ENCODE assay signal across 8 cellular contexts in genomic region chr15:40398413-40398873, GRCh38. TPM values are rescaled to one million over a fixed set of nuclear protein-coding genes. Genes with fewer than 3 reads are reported as not detected.
DNase-seq lines count a peak whose midpoint lies in the region; ATAC-seq lines count a peak whose summit lies in the region.

No MANE protein-coding gene starts in this region.

- intact Hi-C loops in sciatic nerve (cut with DNase I) = no loop called here

- DNase-seq in NCI-H1694 treated with DMSO at 0.1 percent for 48 hours (lab: John Stamatoyannopoulos, UW) (peak; percentile 11), NCI-H1694 (lab: John Stamatoyannopoulos, UW) (no peak), SIG-M5 (lab: John Stamatoyannopoulos, UW) (peak; percentile 12), sciatic nerve (ENCODE audit: low spot score) (no peak), SHP77 (lab: John Stamatoyannopoulos, UW) (no peak), cerebellum (ENCODE audit: low spot score) (no peak), dedifferentiated amniotic fluid mesenchymal stem cell (ENCODE audit: extremely low spot score) (no peak)

- peak; percentile 75 for ATAC-seq in HG02884 (IDR thresholded peaks at IDR 0.05; ENCODE audit: unreplicated experiment)
- ATAC-seq in sciatic nerve = peak; percentile 63

RNA-seq across cellular contexts. Expression of gene IVD, which starts 7.2 kb away (rescaled TPM):
- total RNA-seq in sciatic nerve (67.8 TPM), cerebellum (37.3 TPM)

RNA-seq across cellular contexts. Expression of gene KNSTRN, which starts 15.9 kb away (rescaled TPM):
- total RNA-seq in sciatic nerve (6.4 TPM), cerebellum (27.2 TPM)

RNA-seq across cellular contexts. Expression of gene DISP2, which starts 40.4 kb away (rescaled TPM):
- total RNA-seq in sciatic nerve (2.1 TPM), cerebellum (30.9 TPM)

RNA-seq across cellular contexts. Expression of gene BAHD1, which starts 42.3 kb away (rescaled TPM):
- total RNA-seq in sciatic nerve (17.2 TPM), cerebellum (6.3 TPM)

RNA-seq across cellular contexts. Expression of gene PHGR1, which starts 47.6 kb away (rescaled TPM):
- total RNA-seq in sciatic nerve (not detected), cerebellum (not detected)

Comparison
In these comparisons a context has a peak if more than half of its experiments do, and no peak if none do; other contexts are left out.
1. DNase-seq: peak in NCI-H1694 treated with DMSO at 0.1 percent for 48 hours (single experiment) and SIG-M5 (single experiment); none in NCI-H1694 (single experiment), sciatic nerve (single experiment), SHP77 (0 of 2), cerebellum (single experiment) and dedifferentiated amniotic fluid mesenchymal stem cell (single experiment).
2. RNA of gene DISP2, which starts 40.4 kb away (total RNA-seq): 30.9 TPM in cerebellum (single experiment); 2.1 TPM in sciatic nerve (single experiment); every median in the first group is over 10 times any median in the second.